ENCODE assay signal across 8 cellular contexts in the genomic region with DNA sequence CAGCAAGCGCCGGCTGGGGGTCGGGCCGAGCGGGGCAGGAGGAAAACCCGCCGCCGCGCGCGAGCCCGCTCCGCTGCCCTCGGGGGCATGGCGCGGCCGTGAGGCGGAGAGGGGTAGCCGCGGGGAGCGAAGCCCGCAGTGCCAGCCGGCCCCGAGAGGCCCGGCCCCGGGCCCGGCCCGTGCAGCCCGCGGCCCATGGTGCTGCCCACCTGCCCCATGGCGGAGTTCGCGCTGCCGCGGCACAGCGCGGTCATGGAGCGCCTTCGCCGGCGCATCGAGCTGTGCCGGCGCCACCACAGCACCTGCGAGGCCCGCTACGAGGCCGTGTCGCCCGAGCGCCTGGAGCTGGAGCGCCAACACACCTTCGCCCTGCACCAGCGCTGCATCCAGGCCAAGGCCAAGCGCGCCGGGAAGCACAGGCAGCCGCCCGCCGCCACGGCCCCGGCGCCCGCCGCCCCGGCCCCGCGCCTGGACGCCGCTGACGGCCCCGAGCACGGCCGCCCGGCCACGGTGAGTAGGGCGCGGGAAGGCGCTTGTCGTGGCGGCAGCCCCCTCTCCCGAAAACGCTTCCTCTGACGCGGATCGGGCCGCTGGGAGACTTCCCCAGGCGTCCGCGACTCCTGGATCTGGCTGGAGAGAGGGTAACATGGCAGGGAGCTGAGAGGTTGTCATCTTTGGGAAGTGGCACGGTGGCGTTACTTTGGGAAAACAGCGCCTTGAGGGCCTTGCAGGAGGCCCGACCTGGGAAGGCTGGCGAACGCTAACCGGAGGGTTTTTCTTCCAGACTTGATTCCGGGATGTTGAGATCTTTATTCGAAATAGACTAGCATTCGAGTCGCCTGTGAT. TPM values are rescaled to one million over a fixed set of nuclear protein-coding genes. Genes with fewer than 3 reads are reported as not detected.
DNase-seq lines count a peak whose midpoint lies in the region; ATAC-seq and TF ChIP-seq lines count a peak whose summit lies in the region.

No MANE protein-coding gene starts in this region.

- ATAC-seq in GM18870 (IDR thresholded peaks at IDR 0.05; ENCODE audit: unreplicated experiment) (peak; percentile 2), HG03108 (IDR thresholded peaks at IDR 0.05; ENCODE audit: unreplicated experiment) (peak; percentile 20), RWPE2 (ENCODE audit: low read depth) (peak; percentile 37)

- peak overlapping the region; percentile 98 for H3K27ac ChIP-seq in BLaER1
- H3K27ac ChIP-seq in RWPE2 (ENCODE audit: poor library complexity, severe bottlenecking) = peak overlapping the region; percentile 71
- peak overlapping the region; percentile 95 to 99 (median 96) for H3K27ac ChIP-seq in sigmoid colon

- 0 to 1% methylated on average over 101 of the region's 101 CpGs for WGBS in sigmoid colon, 2 donors

- no peak for TF ChIP-seq EP300 in sigmoid colon (IDR thresholded peaks at IDR 0.05)

- intact Hi-C loops in sigmoid colon (cut with DNase I) = loop anchor here (1.0 to 10.0 kb wide), 2 partner anchors 35 to 58 kb away; a partner anchor contains a TSS

- DNase-seq in RWPE2 (ENCODE audit: low spot score) (no peak), astrocyte of the hippocampus (ENCODE audit: low read depth, low spot score) (peak; percentile 72), sigmoid colon (peak; percentile 71), NCI-H1436 (lab: John Stamatoyannopoulos, UW) (no peak)

- H3K27me3 ChIP-seq in BLaER1 = no peaks in the 10 kb centered on the region
- H3K27me3 ChIP-seq in RWPE2 (ENCODE audit: insufficient read depth, poor library complexity, severe bottlenecking) = no peaks in the 10 kb centered on the region
- no peaks in the 10 kb centered on the region for H3K27me3 ChIP-seq in iPS-15b (ENCODE audit: control insufficient read depth, insufficient read depth, low read length)
- no peaks in the 10 kb centered on the region for H3K27me3 ChIP-seq in sigmoid colon

- H4K20me1 ChIP-seq in BLaER1 = peaks cover 53% of the 10 kb centered on the region

- peaks cover 42% of the 10 kb centered on the region for H3K4me1 ChIP-seq in BLaER1
- peaks cover 19% of the 10 kb centered on the region for H3K4me1 ChIP-seq in RWPE2 (ENCODE audit: insufficient read depth, poor library complexity, severe bottlenecking)
- no peaks in the 10 kb centered on the region for H3K4me1 ChIP-seq in iPS-15b (ENCODE audit: control insufficient read depth, insufficient read depth, low read length)
- H3K4me1 ChIP-seq in sigmoid colon = peaks cover 0 to 55% (median 49%) of the 10 kb centered on the region in 4 donors

- H3K36me3 ChIP-seq in BLaER1 = peaks cover 58% of the 10 kb centered on the region
- H3K36me3 ChIP-seq in RWPE2 (ENCODE audit: low read depth) = peaks cover 57% of the 10 kb centered on the region
- H3K36me3 ChIP-seq in iPS-15b (ENCODE audit: control insufficient read depth, insufficient read depth, low read length) = peaks cover 13% of the 10 kb centered on the region
- peaks cover 0 to 27% (median 3%) of the 10 kb centered on the region in 4 donors for H3K36me3 ChIP-seq in sigmoid colon

- peak overlapping the region; percentile 88 for H3K4me2 ChIP-seq in BLaER1

- TF ChIP-seq POLR2A in sigmoid colon (IDR thresholded peaks at IDR 0.05) = no peak

- peak overlapping the region; percentile 97 for H3K4me3 ChIP-seq in BLaER1
- H3K4me3 ChIP-seq in RWPE2 (ENCODE audit: severe bottlenecking) = peak overlapping the region; percentile 95
- H3K4me3 ChIP-seq in iPS-15b (ENCODE audit: low read depth, low read length) = peak overlapping the region; percentile 73
- peak overlapping the region; percentile 62 to 91 (median 84) for H3K4me3 ChIP-seq in sigmoid colon

- H3K9me3 ChIP-seq in BLaER1 (no peaks in the 10 kb centered on the region), RWPE2 (ENCODE audit: severe bottlenecking) (no peaks in the 10 kb centered on the region), iPS-15b (ENCODE audit: control insufficient read depth, insufficient read depth, low read length) (no peaks in the 10 kb centered on the region), sigmoid colon (no peaks in the 10 kb centered on the region)

- H3K9ac ChIP-seq in BLaER1 (peak overlapping the region; percentile 99), iPS-15b (ENCODE audit: low read depth, low read length) (peak overlapping the region; percentile 92)

- TF ChIP-seq CTCF in RWPE2 (IDR thresholded peaks at IDR 0.05; ENCODE audit: poor library complexity, severe bottlenecking) (no peak), sigmoid colon (IDR thresholded peaks at IDR 0.05) (no peak)

RNA-seq across cellular contexts. Expression of a gene that starts 0.5 kb away (rescaled TPM):
- total RNA-seq in sigmoid colon = 10 to 100 TPM; 18.1 to 30.2 (median 25.9) TPM
- 10 to 100 TPM in 1 of 3 donors, 1 to 10 TPM in 2; 7.2 to 15.8 (median 8.1) TPM for polyA plus RNA-seq in sigmoid colon

RNA-seq across cellular contexts. Expression of a gene that starts 34.4 kb away (rescaled TPM):
- total RNA-seq in sigmoid colon = 100 to 1,000 TPM; 254 to 278 (median 267) TPM
- 100 to 1,000 TPM in 1 of 3 donors, 10 to 100 TPM in 2; 58.3 to 177 (median 77.2) TPM for polyA plus RNA-seq in sigmoid colon

RNA-seq across cellular contexts. Expression of a gene that starts 52.3 kb away (rescaled TPM):
- under 1 TPM in 1 of 4 donors, not detected in 3; 0.66 TPM for total RNA-seq in sigmoid colon
- polyA plus RNA-seq in sigmoid colon = under 1 TPM in 1 of 3 donors, not detected in 2; 0.13 TPM

Comparison
In these comparisons a context has a peak if more than half of its experiments do, and no peak if none do; other contexts are left out.
1. DNase-seq: peak in astrocyte of the hippocampus (single experiment) and sigmoid colon (single experiment); none in RWPE2 (single experiment) and NCI-H1436 (single experiment).
2. Peak in every context shown above with its lines, with median percentiles within 50 percentile points of each other: H3K27ac ChIP-seq, H3K4me3 ChIP-seq and ATAC-seq.